8 cellular contexts compared by ENCODE assay signal in genomic region chr2:134119117-134119671, GRCh38.
A peak's percentile ranks its signal among the peaks of the same experiment; 100 is the strongest.
DNase-seq lines count a peak whose midpoint lies in the region; ATAC-seq and TF ChIP-seq lines count a peak whose summit lies in the region.

No MANE protein-coding gene starts in this region.

- no peaks in the 10 kb centered on the region for H3K36me3 Mint-ChIP-seq in CD4-positive, CD25-positive, alpha-beta regulatory T cell

- peak overlapping the region; percentile 85 for H3K4me3 ChIP-seq in CD4-positive, CD25-positive, alpha-beta regulatory T cell (ENCODE audit: low read depth, low read length)
- H3K4me3 ChIP-seq in body of pancreas: no peak overlapping the region
- no peak overlapping the region for H3K4me3 ChIP-seq in mucosa of stomach (ENCODE audit: low read length)

- H3K4me3 Mint-ChIP-seq in CD4-positive, CD25-positive, alpha-beta regulatory T cell: peak overlapping the region; percentile 96 to 99 (median 98)

- H3K9me3 ChIP-seq in CD4-positive, CD25-positive, alpha-beta regulatory T cell (ENCODE audit: control insufficient read depth in 2 of 2, low read length in 2 of 2): no peaks in the 10 kb centered on the region
- no peaks in the 10 kb centered on the region for H3K9me3 ChIP-seq in body of pancreas
- no peaks in the 10 kb centered on the region for H3K9me3 ChIP-seq in mucosa of stomach (ENCODE audit: control insufficient read depth, low read length)

- peaks cover 7% of the 10 kb centered on the region for H3K27me3 Mint-ChIP-seq in CD4-positive, CD25-positive, alpha-beta regulatory T cell

- WGBS in body of pancreas, 2 donors: 14 to 20% methylated on average over 7 to 8 of the region's 8 CpGs

- TF ChIP-seq POLR2A in body of pancreas (IDR thresholded peaks at IDR 0.05): no peak

- no peak overlapping the region for H3K27ac ChIP-seq in CD4-positive, CD25-positive, alpha-beta regulatory T cell (ENCODE audit: insufficient read depth, low read length, poor library complexity, severe bottlenecking)
- H3K27ac ChIP-seq in body of pancreas: peak overlapping the region in 3 of 4 donors; percentile 88 to 94 (median 90)

- no peaks in the 10 kb centered on the region for H3K9me3 Mint-ChIP-seq in CD4-positive, CD25-positive, alpha-beta regulatory T cell

- peaks cover 13 to 45% (median 36%) of the 10 kb centered on the region in 4 donors for H3K4me1 Mint-ChIP-seq in CD4-positive, CD25-positive, alpha-beta regulatory T cell

- H3K36me3 ChIP-seq in CD4-positive, CD25-positive, alpha-beta regulatory T cell (ENCODE audit: control insufficient read depth, insufficient read depth, low read length): no peaks in the 10 kb centered on the region
- H3K36me3 ChIP-seq in body of pancreas (replicated peaks in 1 of 2; ENCODE audit: insufficient read depth in 1 of 2, low read depth in 2 of 2) (no peaks in the 10 kb centered on the region), mucosa of stomach (ENCODE audit: control insufficient read depth, insufficient read depth, low read length) (no peaks in the 10 kb centered on the region)

- no peaks in the 10 kb centered on the region for H3K27me3 ChIP-seq in CD4-positive, CD25-positive, alpha-beta regulatory T cell (ENCODE audit: control insufficient read depth, insufficient read depth, low read length)
- no peaks in the 10 kb centered on the region for H3K27me3 ChIP-seq in body of pancreas
- no peaks in the 10 kb centered on the region for H3K27me3 ChIP-seq in mucosa of stomach (ENCODE audit: control insufficient read depth, insufficient read depth, low read length)

- H3K4me1 ChIP-seq in CD4-positive, CD25-positive, alpha-beta regulatory T cell (ENCODE audit: control insufficient read depth, insufficient read depth, low read length, poor library complexity, severe bottlenecking): peaks cover 41% of the 10 kb centered on the region
- H3K4me1 ChIP-seq in body of pancreas (peaks cover 44% of the 10 kb centered on the region), mucosa of stomach (ENCODE audit: control insufficient read depth, insufficient read depth, low read length) (peaks cover 28% of the 10 kb centered on the region)

- intact Hi-C loops in body of pancreas (cut with DNase I): loop anchor here (10.0 kb wide), 1 partner anchor 296 kb away; no protein-coding TSS in a partner anchor

- peak overlapping the region; percentile 31 for H3K9ac ChIP-seq in mucosa of stomach (ENCODE audit: low read length)

- DNase-seq in CD4-positive, CD25-positive, alpha-beta regulatory T cell: no peak
- no peak for DNase-seq in body of pancreas
- DNase-seq in SW480 (ENCODE audit: low spot score): no peak
- no peak for DNase-seq in stimulated activated CD4-positive, alpha-beta T cell treated with anti-CD3 and anti-CD28 coated beads, Interleukin-4, amount 100 ng/mL, for 24 hours
- no peak for DNase-seq in NCI-H2227 (lab: John Stamatoyannopoulos, UW; ENCODE audit: unreplicated experiment)

- peak in 1 of 2 donors; percentile 1 for ATAC-seq in CD4-positive, CD25-positive, alpha-beta regulatory T cell (ENCODE audit: low read depth in 2 of 2)
- ATAC-seq in GM21360 (IDR thresholded peaks at IDR 0.05; ENCODE audit: unreplicated experiment) (peak; percentile 4), HG03565 (IDR thresholded peaks at IDR 0.05; ENCODE audit: unreplicated experiment) (peak; percentile 4), body of pancreas (no peak)

- peak overlapping the region; percentile 72 to 97 (median 80) for H3K27ac Mint-ChIP-seq in CD4-positive, CD25-positive, alpha-beta regulatory T cell

- TF ChIP-seq CTCF in body of pancreas (IDR thresholded peaks at IDR 0.05): no peak
